16 cellular contexts compared by ENCODE assay signal in genomic region chr3:20023663-20024417, GRCh38. TPM values are rescaled to one million over a fixed set of nuclear protein-coding genes. Genes with fewer than 3 reads are reported as not detected.
A peak's percentile ranks its signal among the peaks of the same experiment; 100 is the strongest.
DNase-seq lines count a peak whose midpoint lies in the region; ATAC-seq, FAIRE-seq and TF ChIP-seq lines count a peak whose summit lies in the region.
"Had no signal": no experiment of that assay in that cellular context is flagged by ENCODE, and none has a peak within 500 bp of the region (broad histone marks: within the 10 kb centered on the region; RNA-seq: fewer than 3 reads in every experiment).

No MANE protein-coding gene starts in this region.

- peaks cover 3 to 22% (median 15%) of the 10 kb centered on the region in 3 donors for H3K4me1 ChIP-seq in esophagus squamous epithelium

- no peaks in the 10 kb centered on the region for H3K36me3 Mint-ChIP-seq in neural crest cell (ENCODE audit: low read depth)
- H3K36me3 Mint-ChIP-seq: activated CD4-positive, alpha-beta memory T cell treated with anti-CD3 and anti-CD28 coated beads for 36 hours had no signal

- no peaks in the 10 kb centered on the region for H3K9me3 ChIP-seq in esophagus squamous epithelium

- TF ChIP-seq CTCF in esophagus squamous epithelium (IDR thresholded peaks at IDR 0.05) = no peak
- TF ChIP-seq CTCF in neural crest cell (conservative IDR thresholded peaks at IDR 0.05) = no peak

- no peak for FAIRE-seq in urothelium cell line (lab: Jason Lieb, UNC)
- FAIRE-seq: HTR-8/SVneo, islet of Langerhans had no signal

- H3K36me3 ChIP-seq in esophagus squamous epithelium = no peaks in the 10 kb centered on the region

- intact Hi-C loops in esophagus squamous epithelium (cut with DNase I) = loop anchor here (10.0 kb wide), 1 partner anchor 129 kb away; no protein-coding TSS in a partner anchor

- H3K27ac Mint-ChIP-seq in neural crest cell (ENCODE audit: unreplicated experiment) = peak overlapping the region; percentile 83
- H3K27ac Mint-ChIP-seq: activated CD4-positive, alpha-beta memory T cell treated with anti-CD3 and anti-CD28 coated beads for 36 hours had no signal

- no peak for ATAC-seq in GM19395 (IDR thresholded peaks at IDR 0.05; ENCODE audit: unreplicated experiment)

- H3K4me3 ChIP-seq in esophagus squamous epithelium = no peak overlapping the region

- H3K27me3 Mint-ChIP-seq in neural crest cell (ENCODE audit: low read depth) = no peaks in the 10 kb centered on the region
- H3K27me3 Mint-ChIP-seq: activated CD4-positive, alpha-beta memory T cell treated with anti-CD3 and anti-CD28 coated beads for 36 hours had no signal

- H3K27ac ChIP-seq in esophagus squamous epithelium = peak overlapping the region in 3 of 4 donors; percentile 49 to 77 (median 65)

- 58 to 67% methylated on average over 1 to 2 of the region's 2 CpGs for WGBS in esophagus squamous epithelium, 2 donors

- H3K27me3 ChIP-seq in esophagus squamous epithelium = no peaks in the 10 kb centered on the region

- no peak overlapping the region for H3K4me3 Mint-ChIP-seq in neural crest cell
- H3K4me3 Mint-ChIP-seq: activated CD4-positive, alpha-beta memory T cell treated with anti-CD3 and anti-CD28 coated beads for 36 hours had no signal

- H3K4me1 Mint-ChIP-seq in neural crest cell = peaks cover 18% of the 10 kb centered on the region

- DNase-seq in NOMO-1 treated with DMSO at 0.1 percent for 48 hours (lab: John Stamatoyannopoulos, UW; ENCODE audit: unreplicated experiment) (peak; percentile 24), NOMO-1 treated with dmso at 0.1 percent for 144 hours (lab: John Stamatoyannopoulos, UW; ENCODE audit: unreplicated experiment) (no peak), esophagus squamous epithelium (lab: John Stamatoyannopoulos, UW) (no peak), neural crest cell (ENCODE audit: low read depth, low spot score) (no peak), urothelium cell line (ENCODE audit: low spot score) (peak; percentile 11), COLO668 (lab: John Stamatoyannopoulos, UW; ENCODE audit: unreplicated experiment) (no peak), NCI-H2029 (lab: John Stamatoyannopoulos, UW) (no peak)
- DNase-seq: 8988T; activated CD4-positive, alpha-beta memory T cell treated with anti-CD3 and anti-CD28 coated beads for 36 hours; cortex of kidney; GOT3; NCI-H774; stimulated activated CD4-positive, alpha-beta T cell treated with anti-CD3 and anti-CD28 coated beads, Interleukin-4, amount 100 ng/mL, for 4 hours had no signal

- no peak for TF ChIP-seq POLR2A in esophagus squamous epithelium (IDR thresholded peaks at IDR 0.05)

- H3K9me3 Mint-ChIP-seq in neural crest cell = no peaks in the 10 kb centered on the region
- H3K9me3 Mint-ChIP-seq: activated CD4-positive, alpha-beta memory T cell treated with anti-CD3 and anti-CD28 coated beads for 36 hours had no signal

RNA-seq across cellular contexts. Expression of gene PP2D1, which starts 11.8 kb away (rescaled TPM):
- total RNA-seq in esophagus squamous epithelium (not detected), neural crest cell (not detected in 2 replicates)
- total RNA-seq: activated CD4-positive, alpha-beta memory T cell treated with anti-CD3 and anti-CD28 coated beads for 36 hours had no signal

RNA-seq across cellular contexts. Expression of gene KAT2B, which starts 16.4 kb away (rescaled TPM):
- total RNA-seq in esophagus squamous epithelium (10 to 100 TPM; 20.0 to 27.1 (median 23.8) TPM), neural crest cell (12.2 and 13.3 TPM in 2 replicates)

Comparison
In these comparisons a context has a peak if more than half of its experiments do, and no peak if none do; other contexts are left out.
1. DNase-seq: peak in NOMO-1 treated with DMSO at 0.1 percent for 48 hours (single experiment) and urothelium cell line (single experiment); none in NOMO-1 treated with dmso at 0.1 percent for 144 hours (single experiment), esophagus squamous epithelium (single experiment), neural crest cell (single experiment), COLO668 (single experiment) and NCI-H2029 (single experiment).